Comparison of ENCODE assay signal across 1 cellular context in the genomic region with DNA sequence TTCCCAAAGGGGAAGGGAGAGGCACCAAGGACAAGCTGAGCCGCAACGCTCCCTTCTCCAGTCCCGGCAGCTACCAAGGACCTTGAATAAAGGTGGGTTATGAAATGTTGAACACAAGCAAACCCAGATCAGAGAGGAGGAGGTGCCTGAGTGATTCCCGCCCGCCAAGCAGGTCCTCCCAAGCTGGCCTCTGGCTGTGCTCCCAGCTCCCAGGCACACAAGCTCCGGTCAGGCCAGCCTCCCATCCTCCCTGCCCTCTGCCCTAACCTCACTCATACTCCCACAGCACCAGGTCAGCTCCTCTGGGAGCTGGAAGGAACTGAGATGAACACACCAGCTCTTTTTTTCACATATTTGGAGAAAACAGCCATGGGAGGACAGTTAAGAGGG.
TF ChIP-seq lines count a peak whose summit lies in the region.

No MANE protein-coding gene starts in this region.

TF ChIP-seq in H1, 55 proteins besides CTCF, POLR2A, EP300 and RAD21:
- no peak for TF ChIP-seq NRF1 (IDR thresholded peaks at IDR 0.05; ENCODE audit: low read depth, low read length)
- no peak for TF ChIP-seq GTF2F1 (IDR thresholded peaks at IDR 0.05; ENCODE audit: borderline replicate concordance, low read depth, low read length)
- no peak for TF ChIP-seq PHF8 (conservative IDR thresholded peaks at IDR 0.05; ENCODE audit: low read depth, low read length)
- no peak for TF ChIP-seq KDM5A (IDR thresholded peaks at IDR 0.05; ENCODE audit: low read length)
TF ChIP-seq in H1: peak in this region for 0.
